Comparison of ENCODE assay signal across 10 cellular contexts in the genomic region with DNA sequence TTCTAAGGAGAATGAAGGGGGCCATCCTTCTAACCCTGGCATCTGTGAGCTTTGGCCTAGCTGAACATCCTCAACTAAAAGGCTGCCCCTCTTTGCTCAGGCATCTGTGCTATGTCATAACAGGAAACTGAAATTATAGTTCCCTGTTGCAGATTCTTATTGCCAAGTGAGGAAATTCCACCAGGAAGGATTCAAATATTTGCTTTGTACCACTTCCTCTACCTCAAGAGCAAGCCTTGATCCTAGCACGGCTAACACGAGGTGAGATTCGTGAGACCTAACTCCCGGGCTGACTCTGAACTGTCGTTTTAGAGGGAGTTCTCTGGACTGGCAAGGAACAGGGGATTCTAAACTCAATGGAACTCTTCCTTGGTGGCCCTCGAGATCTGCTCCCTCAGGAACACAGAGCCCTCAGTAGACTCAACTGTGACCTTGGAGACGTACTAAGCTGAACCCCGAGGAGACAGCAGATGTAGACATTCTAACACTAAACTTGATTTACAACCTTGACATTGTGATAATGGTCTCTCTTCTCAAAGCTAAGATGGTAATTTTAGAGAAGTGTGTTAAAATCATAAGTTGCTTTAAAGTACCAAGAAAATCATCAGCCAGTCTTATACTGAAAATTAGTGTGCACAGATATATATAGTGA. TPM values are rescaled to one million over a fixed set of nuclear protein-coding genes. Genes with fewer than 3 reads are reported as not detected.
A peak's percentile ranks its signal among the peaks of the same experiment; 100 is the strongest.
DNase-seq lines count a peak whose midpoint lies in the region; ATAC-seq and TF ChIP-seq lines count a peak whose summit lies in the region.
"Had no signal": no experiment of that assay in that cellular context is flagged by ENCODE, and none has a peak within 500 bp of the region (broad histone marks: within the 10 kb centered on the region; RNA-seq: fewer than 3 reads in every experiment).

No MANE protein-coding gene starts in this region.

- no peaks in the 10 kb centered on the region for H3K36me3 ChIP-seq in colonic mucosa

- POLR2A ChIA-PET in CD4-positive, alpha-beta T cell (lab: Charles Lee), result interaction anchor here (1.5 kb wide), 1 partner anchor 822 kb away, joined by 5 read pairs; the partner anchor contains the start of gene PPIB

- peaks cover 40% of the 10 kb centered on the region for H3K36me3 Mint-ChIP-seq in CD4-positive, alpha-beta T cell (ENCODE audit: low read depth)
- peaks cover 34% of the 10 kb centered on the region for H3K36me3 Mint-ChIP-seq in nephron progenitor cell (ENCODE audit: low read depth)
- peaks cover 62% of the 10 kb centered on the region for H3K36me3 Mint-ChIP-seq in activated T-helper 17 cell treated with anti-CD3 and anti-CD28 coated beads, Interleukin-2, amount 50 U/mL, for 72 hours (ENCODE audit: low read depth)

- peaks cover 10% of the 10 kb centered on the region for H3K4me1 ChIP-seq in colonic mucosa

- peak overlapping the region; percentile 54 for H3K27ac Mint-ChIP-seq in CD4-positive, alpha-beta T cell
- peak overlapping the region; percentile 33 for H3K27ac Mint-ChIP-seq in nephron progenitor cell
- H3K27ac Mint-ChIP-seq in activated T-helper 17 cell treated with anti-CD3 and anti-CD28 coated beads, Interleukin-2, amount 50 U/mL, for 72 hours, result no peak overlapping the region

- H3K4me3 ChIP-seq in colonic mucosa, result no peak overlapping the region

- no peaks in the 10 kb centered on the region for H3K9me3 Mint-ChIP-seq in CD4-positive, alpha-beta T cell
- no peaks in the 10 kb centered on the region for H3K9me3 Mint-ChIP-seq in nephron progenitor cell
- no peaks in the 10 kb centered on the region for H3K9me3 Mint-ChIP-seq in activated T-helper 17 cell treated with anti-CD3 and anti-CD28 coated beads, Interleukin-2, amount 50 U/mL, for 72 hours

- H3K27ac ChIP-seq in CD4-positive, alpha-beta T cell (ENCODE audit: low read depth, low read length), result no peak overlapping the region
- peak overlapping the region; percentile 59 for H3K27ac ChIP-seq in colonic mucosa

- peak overlapping the region; percentile 50 for H3K4me3 Mint-ChIP-seq in CD4-positive, alpha-beta T cell
- no peak overlapping the region for H3K4me3 Mint-ChIP-seq in nephron progenitor cell
- H3K4me3 Mint-ChIP-seq in activated T-helper 17 cell treated with anti-CD3 and anti-CD28 coated beads, Interleukin-2, amount 50 U/mL, for 72 hours, result no peak overlapping the region

- no peaks in the 10 kb centered on the region for H3K27me3 ChIP-seq in CD4-positive, alpha-beta T cell (ENCODE audit: control insufficient read depth, insufficient read depth, low read length)
- no peaks in the 10 kb centered on the region for H3K27me3 ChIP-seq in colonic mucosa

- DNase-seq in CD4-positive, alpha-beta T cell, result no peak
- peak; percentile 43 to 52 for DNase-seq in Kasumi-1 (lab: John Stamatoyannopoulos, UW)
- DNase-seq in colonic mucosa, result peak; percentile 26
- no peak for DNase-seq in nephron progenitor cell
- DNase-seq in GM19240 (ENCODE audit: insufficient read length, low spot score), result no peak
- DNase-seq in NCI-H2196 treated with DMSO at 0.1 percent for 48 hours (lab: John Stamatoyannopoulos, UW; ENCODE audit: unreplicated experiment), result no peak
- no peak for DNase-seq in NCI-H774 (lab: John Stamatoyannopoulos, UW)
- DNase-seq: activated CD8-positive, alpha-beta memory T cell treated with anti-CD3 and anti-CD28 coated beads for 24 hours; NCI-H2171 had no signal

- no peaks in the 10 kb centered on the region for H3K27me3 Mint-ChIP-seq in CD4-positive, alpha-beta T cell
- no peaks in the 10 kb centered on the region for H3K27me3 Mint-ChIP-seq in nephron progenitor cell (ENCODE audit: low read depth, poor library complexity)
- H3K27me3 Mint-ChIP-seq in activated T-helper 17 cell treated with anti-CD3 and anti-CD28 coated beads, Interleukin-2, amount 50 U/mL, for 72 hours, result no peaks in the 10 kb centered on the region

- no peak for ATAC-seq in CD4-positive, alpha-beta T cell (ENCODE audit: poor library complexity)
- ATAC-seq in activated T-helper 17 cell treated with anti-CD3 and anti-CD28 coated beads, Interleukin-2, amount 50 U/mL, for 72 hours (replicated peaks), result no peak

- no peak for TF ChIP-seq CTCF in CD4-positive, alpha-beta T cell (IDR thresholded peaks at IDR 0.05)
- TF ChIP-seq CTCF in colonic mucosa (IDR thresholded peaks at IDR 0.05) (no peak), nephron progenitor cell (IDR thresholded peaks at IDR 0.05) (no peak)

- CTCF ChIA-PET in CD4-positive, alpha-beta T cell (lab: Charles Lee), result interaction anchor here (0.9 kb wide), 1 partner anchor 150 kb away, joined by 3 read pairs; no protein-coding TSS in a partner anchor

- no peak overlapping the region for H3K9ac ChIP-seq in colonic mucosa (ENCODE audit: low read depth in 2 of 2, low read length in 2 of 2)

- intact Hi-C loops in CD4-positive, alpha-beta T cell (cut with DNase I, micrococcal nuclease), result loop anchor here in 1 of 2 experiments (5.0 kb wide), 2 partner anchors 143 to 147 kb away; partner anchors contain the start of genes PDCD7 and PLEKHO2
- intact Hi-C loops in colonic mucosa (cut with DNase I), result no loop called here

- H3K9me3 ChIP-seq in CD4-positive, alpha-beta T cell (ENCODE audit: control insufficient read depth, low read length), result no peaks in the 10 kb centered on the region
- no peaks in the 10 kb centered on the region for H3K9me3 ChIP-seq in colonic mucosa

- peaks cover 56% of the 10 kb centered on the region for H3K4me1 Mint-ChIP-seq in CD4-positive, alpha-beta T cell (ENCODE audit: low read depth)
- H3K4me1 Mint-ChIP-seq in nephron progenitor cell, result peaks cover 47% of the 10 kb centered on the region
- peaks cover 20% of the 10 kb centered on the region for H3K4me1 Mint-ChIP-seq in activated T-helper 17 cell treated with anti-CD3 and anti-CD28 coated beads, Interleukin-2, amount 50 U/mL, for 72 hours

RNA-seq across cellular contexts. Expression of gene SPG21, which starts 4.2 kb away (rescaled TPM):
- total RNA-seq in CD4-positive, alpha-beta T cell, result 10 to 100 TPM; 29.4 to 32.7 TPM
- 10 to 100 TPM; 76.3 to 85.8 TPM for total RNA-seq in colonic mucosa
- 10 to 100 TPM; 65.1 to 87.7 TPM for total RNA-seq in activated T-helper 17 cell treated with anti-CD3 and anti-CD28 coated beads, Interleukin-2, amount 50 U/mL, for 72 hours

RNA-seq across cellular contexts. Expression of gene MTFMT, which starts 43.9 kb away (rescaled TPM):
- 1 to 10 TPM; 3.4 to 5.8 TPM for total RNA-seq in CD4-positive, alpha-beta T cell
- total RNA-seq in colonic mucosa, result 10 to 100 TPM; 22.1 to 25.9 TPM
- total RNA-seq in activated T-helper 17 cell treated with anti-CD3 and anti-CD28 coated beads, Interleukin-2, amount 50 U/mL, for 72 hours, result 10 to 100 TPM; 11.6 to 17.1 TPM

RNA-seq across cellular contexts. Expression of gene SLC51B, which starts 59.7 kb away (rescaled TPM):
- not detected for total RNA-seq in CD4-positive, alpha-beta T cell
- total RNA-seq in colonic mucosa, result 100 to 1,000 TPM in 1 of 2 donors, 10 to 100 TPM in 1; 73.1 to 102 TPM
- total RNA-seq in activated T-helper 17 cell treated with anti-CD3 and anti-CD28 coated beads, Interleukin-2, amount 50 U/mL, for 72 hours, result not detected

Comparison
In these comparisons a context has a peak if more than half of its experiments do, and no peak if none do; other contexts are left out.
1. DNase-seq: peak in Kasumi-1 (2 of 2) and colonic mucosa (single experiment); none in CD4-positive, alpha-beta T cell (0 of 10), nephron progenitor cell (single experiment), GM19240 (single experiment), NCI-H2196 treated with DMSO at 0.1 percent for 48 hours (single experiment) and NCI-H774 (single experiment).
2. RNA of gene SLC51B, which starts 59.7 kb away (total RNA-seq): 73.1 to 102 TPM in colonic mucosa; not detected in CD4-positive, alpha-beta T cell and not detected in activated T-helper 17 cell treated with anti-CD3 and anti-CD28 coated beads, Interleukin-2, amount 50 U/mL, for 72 hours; every median in the first group is over 10 times any median in the second.